1 cellular context compared by ENCODE assay signal in the genomic region with DNA sequence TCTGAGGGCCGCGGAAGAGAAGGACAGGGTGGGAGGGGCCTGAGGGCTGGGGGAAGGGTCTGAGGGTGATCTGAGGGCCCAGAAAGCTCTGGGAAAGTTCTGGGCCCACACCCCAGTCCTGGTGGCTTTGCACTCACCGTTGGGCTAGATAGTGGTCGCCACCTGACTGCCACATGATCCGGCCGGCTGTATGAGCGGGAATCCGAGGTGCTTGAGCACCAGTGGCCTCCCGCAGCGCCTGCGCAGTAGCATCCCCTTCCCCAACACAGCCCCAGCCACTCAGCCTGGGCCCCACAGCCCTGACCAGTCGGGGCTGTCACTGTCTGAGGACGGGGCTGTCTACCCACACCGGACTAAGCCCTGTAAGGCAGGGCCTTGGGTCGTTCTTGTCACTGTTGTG.
TF ChIP-seq lines count a peak whose summit lies in the region.

No MANE protein-coding gene starts in this region.

TF ChIP-seq in WTC11, 78 proteins besides CTCF, POLR2A, EP300 and RAD21 (continued from another document):
- TF ChIP-seq, protein P1, sequence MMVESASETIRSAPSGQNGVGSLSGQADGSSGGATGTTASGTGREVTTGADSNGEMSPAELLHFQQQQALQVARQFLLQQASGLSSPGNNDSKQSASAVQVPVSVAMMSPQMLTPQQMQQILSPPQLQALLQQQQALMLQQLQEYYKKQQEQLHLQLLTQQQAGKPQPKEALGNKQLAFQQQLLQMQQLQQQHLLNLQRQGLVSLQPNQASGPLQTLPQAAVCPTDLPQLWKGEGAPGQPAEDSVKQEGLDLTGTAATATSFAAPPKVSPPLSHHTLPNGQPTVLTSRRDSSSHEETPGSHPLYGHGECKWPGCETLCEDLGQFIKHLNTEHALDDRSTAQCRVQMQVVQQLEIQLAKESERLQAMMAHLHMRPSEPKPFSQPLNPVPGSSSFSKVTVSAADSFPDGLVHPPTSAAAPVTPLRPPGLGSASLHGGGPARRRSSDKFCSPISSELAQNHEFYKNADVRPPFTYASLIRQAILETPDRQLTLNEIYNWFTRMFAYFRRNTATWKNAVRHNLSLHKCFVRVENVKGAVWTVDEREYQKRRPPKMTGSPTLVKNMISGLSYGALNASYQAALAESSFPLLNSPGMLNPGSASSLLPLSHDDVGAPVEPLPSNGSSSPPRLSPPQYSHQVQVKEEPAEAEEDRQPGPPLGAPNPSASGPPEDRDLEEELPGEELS (CRISPR knock-in tag; IDR thresholded peaks at IDR 0.05): peak; percentile 53; the same call in 1 of the 2 replicates
- TF ChIP-seq, protein P2, sequence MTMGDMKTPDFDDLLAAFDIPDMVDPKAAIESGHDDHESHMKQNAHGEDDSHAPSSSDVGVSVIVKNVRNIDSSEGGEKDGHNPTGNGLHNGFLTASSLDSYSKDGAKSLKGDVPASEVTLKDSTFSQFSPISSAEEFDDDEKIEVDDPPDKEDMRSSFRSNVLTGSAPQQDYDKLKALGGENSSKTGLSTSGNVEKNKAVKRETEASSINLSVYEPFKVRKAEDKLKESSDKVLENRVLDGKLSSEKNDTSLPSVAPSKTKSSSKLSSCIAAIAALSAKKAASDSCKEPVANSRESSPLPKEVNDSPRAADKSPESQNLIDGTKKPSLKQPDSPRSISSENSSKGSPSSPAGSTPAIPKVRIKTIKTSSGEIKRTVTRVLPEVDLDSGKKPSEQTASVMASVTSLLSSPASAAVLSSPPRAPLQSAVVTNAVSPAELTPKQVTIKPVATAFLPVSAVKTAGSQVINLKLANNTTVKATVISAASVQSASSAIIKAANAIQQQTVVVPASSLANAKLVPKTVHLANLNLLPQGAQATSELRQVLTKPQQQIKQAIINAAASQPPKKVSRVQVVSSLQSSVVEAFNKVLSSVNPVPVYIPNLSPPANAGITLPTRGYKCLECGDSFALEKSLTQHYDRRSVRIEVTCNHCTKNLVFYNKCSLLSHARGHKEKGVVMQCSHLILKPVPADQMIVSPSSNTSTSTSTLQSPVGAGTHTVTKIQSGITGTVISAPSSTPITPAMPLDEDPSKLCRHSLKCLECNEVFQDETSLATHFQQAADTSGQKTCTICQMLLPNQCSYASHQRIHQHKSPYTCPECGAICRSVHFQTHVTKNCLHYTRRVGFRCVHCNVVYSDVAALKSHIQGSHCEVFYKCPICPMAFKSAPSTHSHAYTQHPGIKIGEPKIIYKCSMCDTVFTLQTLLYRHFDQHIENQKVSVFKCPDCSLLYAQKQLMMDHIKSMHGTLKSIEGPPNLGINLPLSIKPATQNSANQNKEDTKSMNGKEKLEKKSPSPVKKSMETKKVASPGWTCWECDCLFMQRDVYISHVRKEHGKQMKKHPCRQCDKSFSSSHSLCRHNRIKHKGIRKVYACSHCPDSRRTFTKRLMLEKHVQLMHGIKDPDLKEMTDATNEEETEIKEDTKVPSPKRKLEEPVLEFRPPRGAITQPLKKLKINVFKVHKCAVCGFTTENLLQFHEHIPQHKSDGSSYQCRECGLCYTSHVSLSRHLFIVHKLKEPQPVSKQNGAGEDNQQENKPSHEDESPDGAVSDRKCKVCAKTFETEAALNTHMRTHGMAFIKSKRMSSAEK (CRISPR knock-in tag; IDR thresholded peaks at IDR 0.05; ENCODE audit: borderline replicate concordance): no peak
- TF ChIP-seq NR1H2 (CRISPR knock-in tag; IDR thresholded peaks at IDR 0.05): no peak
- TF ChIP-seq MXD4 (CRISPR knock-in tag; IDR thresholded peaks at IDR 0.05; ENCODE audit: borderline replicate concordance): no peak
- TF ChIP-seq ZNF121 (CRISPR knock-in tag; IDR thresholded peaks at IDR 0.05): peak; percentile 81
- TF ChIP-seq, protein P3, sequence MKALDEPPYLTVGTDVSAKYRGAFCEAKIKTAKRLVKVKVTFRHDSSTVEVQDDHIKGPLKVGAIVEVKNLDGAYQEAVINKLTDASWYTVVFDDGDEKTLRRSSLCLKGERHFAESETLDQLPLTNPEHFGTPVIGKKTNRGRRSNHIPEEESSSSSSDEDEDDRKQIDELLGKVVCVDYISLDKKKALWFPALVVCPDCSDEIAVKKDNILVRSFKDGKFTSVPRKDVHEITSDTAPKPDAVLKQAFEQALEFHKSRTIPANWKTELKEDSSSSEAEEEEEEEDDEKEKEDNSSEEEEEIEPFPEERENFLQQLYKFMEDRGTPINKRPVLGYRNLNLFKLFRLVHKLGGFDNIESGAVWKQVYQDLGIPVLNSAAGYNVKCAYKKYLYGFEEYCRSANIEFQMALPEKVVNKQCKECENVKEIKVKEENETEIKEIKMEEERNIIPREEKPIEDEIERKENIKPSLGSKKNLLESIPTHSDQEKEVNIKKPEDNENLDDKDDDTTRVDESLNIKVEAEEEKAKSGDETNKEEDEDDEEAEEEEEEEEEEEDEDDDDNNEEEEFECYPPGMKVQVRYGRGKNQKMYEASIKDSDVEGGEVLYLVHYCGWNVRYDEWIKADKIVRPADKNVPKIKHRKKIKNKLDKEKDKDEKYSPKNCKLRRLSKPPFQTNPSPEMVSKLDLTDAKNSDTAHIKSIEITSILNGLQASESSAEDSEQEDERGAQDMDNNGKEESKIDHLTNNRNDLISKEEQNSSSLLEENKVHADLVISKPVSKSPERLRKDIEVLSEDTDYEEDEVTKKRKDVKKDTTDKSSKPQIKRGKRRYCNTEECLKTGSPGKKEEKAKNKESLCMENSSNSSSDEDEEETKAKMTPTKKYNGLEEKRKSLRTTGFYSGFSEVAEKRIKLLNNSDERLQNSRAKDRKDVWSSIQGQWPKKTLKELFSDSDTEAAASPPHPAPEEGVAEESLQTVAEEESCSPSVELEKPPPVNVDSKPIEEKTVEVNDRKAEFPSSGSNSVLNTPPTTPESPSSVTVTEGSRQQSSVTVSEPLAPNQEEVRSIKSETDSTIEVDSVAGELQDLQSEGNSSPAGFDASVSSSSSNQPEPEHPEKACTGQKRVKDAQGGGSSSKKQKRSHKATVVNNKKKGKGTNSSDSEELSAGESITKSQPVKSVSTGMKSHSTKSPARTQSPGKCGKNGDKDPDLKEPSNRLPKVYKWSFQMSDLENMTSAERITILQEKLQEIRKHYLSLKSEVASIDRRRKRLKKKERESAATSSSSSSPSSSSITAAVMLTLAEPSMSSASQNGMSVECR (CRISPR knock-in tag; IDR thresholded peaks at IDR 0.05; ENCODE audit: borderline replicate concordance): 0 out of 2 replicates have a peak, but pooled peaks have one; percentile 48
- TF ChIP-seq SMAD3 (CRISPR knock-in tag; IDR thresholded peaks at IDR 0.05; ENCODE audit: borderline replicate concordance): peak; percentile 81; the same call in 1 of the 2 replicates
- TF ChIP-seq, protein P4, sequence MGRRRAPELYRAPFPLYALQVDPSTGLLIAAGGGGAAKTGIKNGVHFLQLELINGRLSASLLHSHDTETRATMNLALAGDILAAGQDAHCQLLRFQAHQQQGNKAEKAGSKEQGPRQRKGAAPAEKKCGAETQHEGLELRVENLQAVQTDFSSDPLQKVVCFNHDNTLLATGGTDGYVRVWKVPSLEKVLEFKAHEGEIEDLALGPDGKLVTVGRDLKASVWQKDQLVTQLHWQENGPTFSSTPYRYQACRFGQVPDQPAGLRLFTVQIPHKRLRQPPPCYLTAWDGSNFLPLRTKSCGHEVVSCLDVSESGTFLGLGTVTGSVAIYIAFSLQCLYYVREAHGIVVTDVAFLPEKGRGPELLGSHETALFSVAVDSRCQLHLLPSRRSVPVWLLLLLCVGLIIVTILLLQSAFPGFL (CRISPR knock-in tag; IDR thresholded peaks at IDR 0.05; ENCODE audit: borderline replicate concordance): no peak
- no peak for TF ChIP-seq ATF1 (CRISPR knock-in tag; IDR thresholded peaks at IDR 0.05)
- TF ChIP-seq PRRX2 (CRISPR knock-in tag; IDR thresholded peaks at IDR 0.05): no peak
- TF ChIP-seq, protein P5, sequence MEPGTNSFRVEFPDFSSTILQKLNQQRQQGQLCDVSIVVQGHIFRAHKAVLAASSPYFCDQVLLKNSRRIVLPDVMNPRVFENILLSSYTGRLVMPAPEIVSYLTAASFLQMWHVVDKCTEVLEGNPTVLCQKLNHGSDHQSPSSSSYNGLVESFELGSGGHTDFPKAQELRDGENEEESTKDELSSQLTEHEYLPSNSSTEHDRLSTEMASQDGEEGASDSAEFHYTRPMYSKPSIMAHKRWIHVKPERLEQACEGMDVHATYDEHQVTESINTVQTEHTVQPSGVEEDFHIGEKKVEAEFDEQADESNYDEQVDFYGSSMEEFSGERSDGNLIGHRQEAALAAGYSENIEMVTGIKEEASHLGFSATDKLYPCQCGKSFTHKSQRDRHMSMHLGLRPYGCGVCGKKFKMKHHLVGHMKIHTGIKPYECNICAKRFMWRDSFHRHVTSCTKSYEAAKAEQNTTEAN (CRISPR knock-in tag; IDR thresholded peaks at IDR 0.05): 0 out of 2 replicates have a peak, but pooled peaks have one; percentile 50
- peak; percentile 61; the same call in 1 of the 2 replicates for TF ChIP-seq TEAD1 (CRISPR knock-in tag; IDR thresholded peaks at IDR 0.05)
- TF ChIP-seq, protein P6, sequence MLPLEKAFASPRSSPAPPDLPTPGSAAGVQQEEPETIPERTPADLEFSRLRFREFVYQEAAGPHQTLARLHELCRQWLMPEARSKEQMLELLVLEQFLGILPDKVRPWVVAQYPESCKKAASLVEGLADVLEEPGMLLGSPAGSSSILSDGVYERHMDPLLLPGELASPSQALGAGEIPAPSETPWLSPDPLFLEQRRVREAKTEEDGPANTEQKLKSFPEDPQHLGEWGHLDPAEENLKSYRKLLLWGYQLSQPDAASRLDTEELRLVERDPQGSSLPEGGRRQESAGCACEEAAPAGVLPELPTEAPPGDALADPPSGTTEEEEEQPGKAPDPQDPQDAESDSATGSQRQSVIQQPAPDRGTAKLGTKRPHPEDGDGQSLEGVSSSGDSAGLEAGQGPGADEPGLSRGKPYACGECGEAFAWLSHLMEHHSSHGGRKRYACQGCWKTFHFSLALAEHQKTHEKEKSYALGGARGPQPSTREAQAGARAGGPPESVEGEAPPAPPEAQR (CRISPR knock-in tag; IDR thresholded peaks at IDR 0.05): no peak
- no peak for TF ChIP-seq NFYB (CRISPR knock-in tag; conservative IDR thresholded peaks at IDR 0.05; ENCODE audit: low read depth)
- no peak for TF ChIP-seq CREB1 (CRISPR knock-in tag; IDR thresholded peaks at IDR 0.05)
- TF ChIP-seq, protein P7, sequence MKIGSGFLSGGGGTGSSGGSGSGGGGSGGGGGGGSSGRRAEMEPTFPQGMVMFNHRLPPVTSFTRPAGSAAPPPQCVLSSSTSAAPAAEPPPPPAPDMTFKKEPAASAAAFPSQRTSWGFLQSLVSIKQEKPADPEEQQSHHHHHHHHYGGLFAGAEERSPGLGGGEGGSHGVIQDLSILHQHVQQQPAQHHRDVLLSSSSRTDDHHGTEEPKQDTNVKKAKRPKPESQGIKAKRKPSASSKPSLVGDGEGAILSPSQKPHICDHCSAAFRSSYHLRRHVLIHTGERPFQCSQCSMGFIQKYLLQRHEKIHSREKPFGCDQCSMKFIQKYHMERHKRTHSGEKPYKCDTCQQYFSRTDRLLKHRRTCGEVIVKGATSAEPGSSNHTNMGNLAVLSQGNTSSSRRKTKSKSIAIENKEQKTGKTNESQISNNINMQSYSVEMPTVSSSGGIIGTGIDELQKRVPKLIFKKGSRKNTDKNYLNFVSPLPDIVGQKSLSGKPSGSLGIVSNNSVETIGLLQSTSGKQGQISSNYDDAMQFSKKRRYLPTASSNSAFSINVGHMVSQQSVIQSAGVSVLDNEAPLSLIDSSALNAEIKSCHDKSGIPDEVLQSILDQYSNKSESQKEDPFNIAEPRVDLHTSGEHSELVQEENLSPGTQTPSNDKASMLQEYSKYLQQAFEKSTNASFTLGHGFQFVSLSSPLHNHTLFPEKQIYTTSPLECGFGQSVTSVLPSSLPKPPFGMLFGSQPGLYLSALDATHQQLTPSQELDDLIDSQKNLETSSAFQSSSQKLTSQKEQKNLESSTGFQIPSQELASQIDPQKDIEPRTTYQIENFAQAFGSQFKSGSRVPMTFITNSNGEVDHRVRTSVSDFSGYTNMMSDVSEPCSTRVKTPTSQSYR (CRISPR knock-in tag; IDR thresholded peaks at IDR 0.05): peak; percentile 77; the same call in 1 of the 2 replicates
- TF ChIP-seq SOX15 (CRISPR knock-in tag; IDR thresholded peaks at IDR 0.05): no peak
- TF ChIP-seq, protein P8, sequence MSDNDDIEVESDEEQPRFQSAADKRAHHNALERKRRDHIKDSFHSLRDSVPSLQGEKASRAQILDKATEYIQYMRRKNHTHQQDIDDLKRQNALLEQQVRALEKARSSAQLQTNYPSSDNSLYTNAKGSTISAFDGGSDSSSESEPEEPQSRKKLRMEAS (CRISPR knock-in tag; IDR thresholded peaks at IDR 0.05): peak; percentile 87
- TF ChIP-seq SP1 (CRISPR knock-in tag; conservative IDR thresholded peaks at IDR 0.05): peak; percentile 32; the same call in 1 of the 2 replicates
- 0 out of 2 replicates have a peak, but pooled peaks have one; percentile 29 for TF ChIP-seq FOXP1 (CRISPR knock-in tag; IDR thresholded peaks at IDR 0.05; ENCODE audit: borderline replicate concordance)
- TF ChIP-seq, protein P9, sequence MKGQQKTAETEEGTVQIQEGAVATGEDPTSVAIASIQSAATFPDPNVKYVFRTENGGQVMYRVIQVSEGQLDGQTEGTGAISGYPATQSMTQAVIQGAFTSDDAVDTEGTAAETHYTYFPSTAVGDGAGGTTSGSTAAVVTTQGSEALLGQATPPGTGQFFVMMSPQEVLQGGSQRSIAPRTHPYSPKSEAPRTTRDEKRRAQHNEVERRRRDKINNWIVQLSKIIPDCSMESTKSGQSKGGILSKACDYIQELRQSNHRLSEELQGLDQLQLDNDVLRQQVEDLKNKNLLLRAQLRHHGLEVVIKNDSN (CRISPR knock-in tag; IDR thresholded peaks at IDR 0.05): peak; percentile 62; the same call in 1 of the 2 replicates
